In genomic region chr2:236215196-236215595, GRCh38 we compare ENCODE assay signal across 28 cellular contexts. TPM values are rescaled to one million over a fixed set of nuclear protein-coding genes. Genes with fewer than 3 reads are reported as not detected.
A peak's percentile ranks its signal among the peaks of the same experiment; 100 is the strongest.
DNase-seq lines count a peak whose midpoint lies in the region; ATAC-seq, FAIRE-seq and TF ChIP-seq lines count a peak whose summit lies in the region.
"Had no signal": no experiment of that assay in that cellular context is flagged by ENCODE, and none has a peak within 500 bp of the region (broad histone marks: within the 10 kb centered on the region; RNA-seq: fewer than 3 reads in every experiment).

No MANE protein-coding gene starts in this region.

- ATAC-seq in HG03457 (IDR thresholded peaks at IDR 0.05; ENCODE audit: unreplicated experiment), result no peak
- ATAC-seq: Right ventricle myocardium inferior had no signal

- H3K36me3 Mint-ChIP-seq in H9 (ENCODE audit: insufficient read depth in 1 of 3, low read depth in 3 of 3), result no peaks in the 10 kb centered on the region
- H3K36me3 Mint-ChIP-seq: CD4-positive, CD25-positive, alpha-beta regulatory T cell had no signal

- H4K91ac ChIP-seq in H9 (ENCODE audit: insufficient read length, low read depth, low read length), result no peak overlapping the region

- intact Hi-C loops in transverse colon (cut with DNase I; ENCODE audit: low total_unique reads), result no loop called here

- H3K18ac ChIP-seq in H9 (ENCODE audit: insufficient read length, low read depth, low read length), result no peak overlapping the region

- H3K79me1 ChIP-seq in H9 (ENCODE audit: insufficient read depth, low read depth, low read length, poor library complexity, severe bottlenecking), result no peaks in the 10 kb centered on the region

- H3K14ac ChIP-seq in H9 (ENCODE audit: insufficient read depth, low read length), result no peak overlapping the region

- TF ChIP-seq CTCF in H9 (conservative IDR thresholded peaks at IDR 0.05) (no peak), bronchial epithelial cell (IDR thresholded peaks at IDR 0.05; ENCODE audit: insufficient read depth, low read length, severe bottlenecking) (no peak), transverse colon (IDR thresholded peaks at IDR 0.05) (no peak)

- H3K27ac ChIP-seq in H9 (ENCODE audit: insufficient read length, low read depth, low read length) (no peak overlapping the region), transverse colon (no peak overlapping the region)
- H3K27ac ChIP-seq: Peyer's patch, SJSA1 had no signal

- H3K27me3 ChIP-seq in H9 (ENCODE audit: insufficient read depth, low read length), result no peaks in the 10 kb centered on the region
- H3K27me3 ChIP-seq in bronchial epithelial cell (ENCODE audit: control insufficient read depth, insufficient read depth, low read length), result peaks cover 11% of the 10 kb centered on the region
- peaks cover 42% of the 10 kb centered on the region for H3K27me3 ChIP-seq in transverse colon
- H3K27me3 ChIP-seq: MG63, Peyer's patch, SJSA1 had no signal

- H3K4me1 ChIP-seq in H9 (ENCODE audit: insufficient read depth, low read length) (no peaks in the 10 kb centered on the region), transverse colon (no peaks in the 10 kb centered on the region)
- H3K4me1 ChIP-seq: Peyer's patch, SJSA1 had no signal

- H2BK120ac ChIP-seq in H9 (ENCODE audit: low read depth, low read length, poor library complexity, severe bottlenecking), result no peak overlapping the region

- in situ Hi-C loops in transverse colon (cut with MboI; ENCODE audit: low pct_ligation_motif_present in 1 of 4, low pct_unique_long_range_greater_than_20kb in 1 of 4, low sequenced_read_pairs in 3 of 4), result no loop called here

- H2BK5ac ChIP-seq in H9 (ENCODE audit: insufficient read length, low read length), result no peak overlapping the region

- FAIRE-seq in bronchial epithelial cell (lab: Jason Lieb, UNC), result no peak
- FAIRE-seq: A204.1, GM12891 had no signal

- no peak overlapping the region for H3K23ac ChIP-seq in H9 (ENCODE audit: insufficient read length, low read depth, low read length)

- H2AFZ ChIP-seq in H9 (ENCODE audit: low read length), result no peak overlapping the region
- H2AFZ ChIP-seq: GM23338 had no signal

- H3K9me3 ChIP-seq in H9 (ENCODE audit: control insufficient read depth, low read depth, low read length) (no peaks in the 10 kb centered on the region), transverse colon (no peaks in the 10 kb centered on the region)
- H3K9me3 ChIP-seq: MG63, Peyer's patch, SJSA1 had no signal

- H3K4ac ChIP-seq in H9 (ENCODE audit: low read depth, low read length), result no peak overlapping the region

- H3K4me1 Mint-ChIP-seq in H9, result peaks cover under 1 to 5% of the 10 kb centered on the region in 2 experiments; a peak in 3 of 4 replicates
- H3K4me1 Mint-ChIP-seq: B cell; CD4-positive, CD25-positive, alpha-beta regulatory T cell; IgD-negative memory B cell had no signal

- H3K27ac Mint-ChIP-seq in H9, result no peak overlapping the region
- H3K27ac Mint-ChIP-seq: B cell; CD4-positive, CD25-positive, alpha-beta regulatory T cell; GM23338 had no signal

- TF ChIP-seq POLR2A in transverse colon (IDR thresholded peaks at IDR 0.05), result no peak

- no peak for TF ChIP-seq EP300 in transverse colon (IDR thresholded peaks at IDR 0.05; ENCODE audit: low read depth)

- H3K79me2 ChIP-seq in H9 (ENCODE audit: insufficient read depth, low read length), result no peaks in the 10 kb centered on the region

- peaks cover 13% of the 10 kb centered on the region for H3K27me3 Mint-ChIP-seq in H9 (ENCODE audit: low read depth)

- no peak overlapping the region for H3K56ac ChIP-seq in H9 (ENCODE audit: insufficient read length, low read depth, low read length)

- H3K4me2 ChIP-seq in H9 (ENCODE audit: insufficient read depth, insufficient read length, low read length), result no peak overlapping the region
- H3K4me2 ChIP-seq: GM23338 had no signal

- DNase-seq in A172 (ENCODE audit: low spot score) (peak; percentile 27), H9 (peak; percentile 20), bronchial epithelial cell (ENCODE audit: low read depth) (peak; percentile 51), kidney tubule cell (ENCODE audit: low spot score) (peak; percentile 66), transverse colon (no peak), AG08395 (ENCODE audit: low spot score) (no peak)
- no peak for DNase-seq in activated naive CD4-positive, alpha-beta T cell (lab: John Stamatoyannopoulos, UW)
- DNase-seq: CD4-positive, CD25-positive, alpha-beta regulatory T cell; DMS 273 treated with DMSO at 0.1 percent for 48 hours; DMS79 treated with DMSO at 0.1 percent for 48 hours; HCEC 1CT; Karpas-422; MG63; NCI-H1417; NCI-H1694 treated with DMSO at 0.1 percent for 48 hours; NCI-H2081 treated with DMSO at 0.1 percent for 48 hours; NCI-H446; NCI-H526; Peyer's patch had no signal

- no peak overlapping the region for H3K9ac ChIP-seq in H9 (ENCODE audit: extremely low read depth, insufficient read length, low read length)

- no peak overlapping the region for H2BK12ac ChIP-seq in H9 (ENCODE audit: insufficient read length, low read depth, low read length)

- H3K9me3 Mint-ChIP-seq in H9, result no peaks in the 10 kb centered on the region
- H3K9me3 Mint-ChIP-seq: GM23338 had no signal

- H2AK5ac ChIP-seq in H9 (ENCODE audit: insufficient read length, low read length), result no peak overlapping the region

- H3T11ph ChIP-seq in H9 (ENCODE audit: low read length), result no peak overlapping the region

- no peaks in the 10 kb centered on the region for H3K23me2 ChIP-seq in H9 (ENCODE audit: insufficient read length, low read depth, low read length, poor library complexity, severe bottlenecking)

- H4K8ac ChIP-seq in H9 (replicated peaks; ENCODE audit: insufficient read length, low read depth, low read length), result no peak overlapping the region

- no peak overlapping the region for H3K4me3 ChIP-seq in bronchial epithelial cell (ENCODE audit: low read depth, low read length)
- no peak overlapping the region for H3K4me3 ChIP-seq in transverse colon
- H3K4me3 ChIP-seq: GM23338, MG63, Peyer's patch, SJSA1 had no signal

- no peaks in the 10 kb centered on the region for H3K36me3 ChIP-seq in bronchial epithelial cell (ENCODE audit: control insufficient read depth, insufficient read depth, low read length)
- no peaks in the 10 kb centered on the region for H3K36me3 ChIP-seq in transverse colon
- H3K36me3 ChIP-seq: MG63, Peyer's patch had no signal

- H4K5ac ChIP-seq in H9 (ENCODE audit: insufficient read length, low read depth, low read length), result no peak overlapping the region

- no CpG with 5 or more reads among the region's 6 CpGs for whole genome bisulfite sequencing in H9 (ENCODE audit: extremely low coverage, insufficient read length, low lambda C conversion rate)
- whole genome bisulfite sequencing in transverse colon (ENCODE audit: low coverage in 1 of 2), 2 donors, result 68% methylated on average over 6 of the region's 6 CpGs; no CpG with 5 or more reads in 1 of the 2 donors

- no peak overlapping the region for H2BK20ac ChIP-seq in H9 (ENCODE audit: low read depth, low read length, poor library complexity, severe bottlenecking)

- no peak overlapping the region for H2BK15ac ChIP-seq in H9 (ENCODE audit: low read depth, low read length)

- H4K20me1 ChIP-seq in H9 (ENCODE audit: control insufficient read depth, insufficient read depth, insufficient read length), result no peaks in the 10 kb centered on the region

- H3K4me3 Mint-ChIP-seq in H9, result no peak overlapping the region
- H3K4me3 Mint-ChIP-seq: B cell; CD4-positive, CD25-positive, alpha-beta regulatory T cell; GM23338; IgD-negative memory B cell had no signal

RNA-seq across cellular contexts. Expression of gene GBX2, which starts 47.0 kb away (rescaled TPM):
- 6.2 and 6.4 TPM in 2 replicates for total RNA-seq in A172 (2014; rRNA removed; shearing (Covaris generic))
- 0.31 and 0.46 TPM in 2 replicates for total RNA-seq in H9 (2021)
- not detected in 2 replicates for total RNA-seq in bronchial epithelial cell
- total RNA-seq in transverse colon, result not detected
- total RNA-seq: B cell; CD4-positive, CD25-positive, alpha-beta regulatory T cell; OCI-LY7; Peyer's patch; Right ventricle myocardium inferior had no signal

RNA-seq across cellular contexts. Expression of gene ASB18, which starts 49.0 kb away (rescaled TPM):
- not detected in 2 replicates for total RNA-seq in A172 (2014; rRNA removed; shearing (Covaris generic))
- not detected in 2 replicates for total RNA-seq in H9 (2021)
- total RNA-seq in bronchial epithelial cell, result 0.38 TPM in 1 of 2 replicates, not detected in the other
- not detected for total RNA-seq in transverse colon
- total RNA-seq: B cell; CD4-positive, CD25-positive, alpha-beta regulatory T cell; GM23338; OCI-LY7; Peyer's patch had no signal

Comparison
In these comparisons a context has a peak if more than half of its experiments do, and no peak if none do; other contexts are left out.
1. DNase-seq: peak in A172 (single experiment), H9 (single experiment), bronchial epithelial cell (single experiment) and kidney tubule cell (single experiment); none in transverse colon (single experiment), AG08395 (single experiment) and activated naive CD4-positive, alpha-beta T cell (0 of 4).